ENCODE assay signal across 19 cellular contexts in genomic region chr13:42633495-42633894, GRCh38. TPM values are rescaled to one million over a fixed set of nuclear protein-coding genes. Genes with fewer than 3 reads are reported as not detected.
A peak's percentile ranks its signal among the peaks of the same experiment; 100 is the strongest.
DNase-seq lines count a peak whose midpoint lies in the region; ATAC-seq and TF ChIP-seq lines count a peak whose summit lies in the region.
"Had no signal": no experiment of that assay in that cellular context is flagged by ENCODE, and none has a peak within 500 bp of the region (broad histone marks: within the 10 kb centered on the region; RNA-seq: fewer than 3 reads in every experiment).

No MANE protein-coding gene starts in this region.

- intact Hi-C loops in PC-3 (cut with micrococcal nuclease), result no loop called here

- H2AFZ ChIP-seq in PC-3 (ENCODE audit: low read length), result no peak overlapping the region

- H3K27me3 ChIP-seq in BLaER1 treated with 17β-estradiol and CSF1 and Interleukin-3, amounts not matched to agents 10 nM and 100 nM, result no peaks in the 10 kb centered on the region
- H3K27me3 ChIP-seq in PC-3 (ENCODE audit: low read length), result no peaks in the 10 kb centered on the region
- peaks cover 13% of the 10 kb centered on the region for H3K27me3 ChIP-seq in foreskin keratinocyte
- H3K27me3 ChIP-seq: SJCRH30 had no signal

- peaks cover 6 to 27% (median 12%) of the 10 kb centered on the region in 10 experiments; a peak in 16 of 20 replicates for H3K4me1 ChIP-seq in BLaER1 treated with 17β-estradiol and CSF1 and Interleukin-3, amounts not matched to agents 10 nM and 100 nM
- no peaks in the 10 kb centered on the region; the same call in 1 of the 2 replicates for H3K4me1 ChIP-seq in PC-3 (ENCODE audit: insufficient read depth, low read length)
- no peaks in the 10 kb centered on the region for H3K4me1 ChIP-seq in foreskin keratinocyte
- H3K4me1 ChIP-seq: SJCRH30 had no signal

- H4K20me1 ChIP-seq in BLaER1 treated with 17β-estradiol and CSF1 and Interleukin-3, amounts not matched to agents 10 nM and 100 nM, result no peaks in the 10 kb centered on the region
- H4K20me1 ChIP-seq in PC-3 (ENCODE audit: low read length), result no peaks in the 10 kb centered on the region

- no peaks in the 10 kb centered on the region for H3K9me2 ChIP-seq in PC-3 (replicated peaks; ENCODE audit: low read length)

- TF ChIP-seq CTCF in PC-3 (conservative IDR thresholded peaks at IDR 0.05; ENCODE audit: low read depth, low read length) (no peak), foreskin keratinocyte (conservative IDR thresholded peaks at IDR 0.05) (no peak)

- H3K27ac ChIP-seq in BLaER1 treated with 17β-estradiol and CSF1 and Interleukin-3, amounts not matched to agents 10 nM and 100 nM, result no peak overlapping the region
- H3K27ac ChIP-seq in PC-3 (ENCODE audit: low read length) (no peak overlapping the region), foreskin keratinocyte (no peak overlapping the region)
- H3K27ac ChIP-seq: SJCRH30 had no signal

- H3K9ac ChIP-seq in BLaER1 treated with 17β-estradiol and CSF1 and Interleukin-3, amounts not matched to agents 10 nM and 100 nM, result no peak overlapping the region
- H3K9ac ChIP-seq in PC-3 (ENCODE audit: low read length), result no peak overlapping the region

- no peaks in the 10 kb centered on the region for H3K36me3 ChIP-seq in BLaER1 treated with 17β-estradiol and CSF1 and Interleukin-3, amounts not matched to agents 10 nM and 100 nM
- H3K36me3 ChIP-seq in PC-3 (ENCODE audit: low read depth, low read length), result no peaks in the 10 kb centered on the region
- H3K36me3 ChIP-seq: SJCRH30 had no signal

- H3K4me3 ChIP-seq in BLaER1 treated with 17β-estradiol and CSF1 and Interleukin-3, amounts not matched to agents 10 nM and 100 nM, result no peak overlapping the region
- H3K4me3 ChIP-seq in PC-3 (ENCODE audit: low read length), result no peak overlapping the region
- H3K4me3 ChIP-seq: SJCRH30 had no signal

- BruUV-seq in PC-3 (replicated peaks; lab: Mats Ljungman, UMichigan), result no TSS peak

- peak; percentile 51; the same call in 1 of the 2 replicates for ATAC-seq in PC-3
- ATAC-seq in foreskin keratinocyte, result no peak

- CTCF ChIA-PET in PC-3 (lab: Charles Lee), result no interaction called here

- peak overlapping the region in 7 of 11 experiments; percentile 27 to 70 (median 54); a peak in 10 of 22 replicates for H3K4me2 ChIP-seq in BLaER1 treated with 17β-estradiol and CSF1 and Interleukin-3, amounts not matched to agents 10 nM and 100 nM
- H3K4me2 ChIP-seq in PC-3 (ENCODE audit: low read length), result no peak overlapping the region

- DNase-seq in DMS53 treated with DMSO at 0.1 percent for 48 hours (lab: John Stamatoyannopoulos, UW; ENCODE audit: unreplicated experiment) (peak; percentile 29), PC-3 (peak; percentile 16), foreskin melanocyte (peak; percentile 11), cerebellar nuclear complex (lab: John Stamatoyannopoulos, UW) (no peak), foreskin keratinocyte (no peak), occipital lobe (lab: John Stamatoyannopoulos, UW) (no peak), nucleus accumbens (lab: John Stamatoyannopoulos, UW) (no peak)
- DNase-seq: GDM1, Kasumi-1, MM.1S, NCI-H1092, NCI-H1436 treated with DMSO at 0.1 percent for 48 hours, NCI-H1930, NCI-H2171, NCI-H446, NCI-H526, SJCRH30 had no signal

- H3K79me2 ChIP-seq in PC-3 (ENCODE audit: low read length), result no peaks in the 10 kb centered on the region

- POLR2A ChIA-PET in PC-3 (lab: Charles Lee; ENCODE audit: unreplicated experiment), result no interaction called here

- no peaks in the 10 kb centered on the region for H3K9me3 ChIP-seq in BLaER1 treated with 17β-estradiol and CSF1 and Interleukin-3, amounts not matched to agents 10 nM and 100 nM (replicated peaks in 1 of 11)
- no peaks in the 10 kb centered on the region for H3K9me3 ChIP-seq in PC-3 (ENCODE audit: low read length)
- H3K9me3 ChIP-seq: SJCRH30 had no signal

- no peaks in the 10 kb centered on the region for H3F3A ChIP-seq in PC-3 (ENCODE audit: low read length, unreplicated experiment)

RNA-seq across cellular contexts. Expression of gene TNFSF11, which starts 59.5 kb away (rescaled TPM):
- not detected in 2 replicates for total RNA-seq in PC-3 (2014; rRNA removed)
- not detected in 2 replicates for total RNA-seq in foreskin keratinocyte
- polyA plus RNA-seq in foreskin keratinocyte, result not detected in 2 replicates
- not detected for total RNA-seq in occipital lobe
- total RNA-seq: OCI-LY7, SJCRH30 had no signal

Comparison
In these comparisons a context has a peak if more than half of its experiments do, and no peak if none do; other contexts are left out.
1. DNase-seq: peak in DMS53 treated with DMSO at 0.1 percent for 48 hours (single experiment), PC-3 (single experiment) and foreskin melanocyte (single experiment); none in cerebellar nuclear complex (0 of 2), foreskin keratinocyte (0 of 2), occipital lobe (single experiment) and nucleus accumbens (0 of 56).